In the genomic region with DNA sequence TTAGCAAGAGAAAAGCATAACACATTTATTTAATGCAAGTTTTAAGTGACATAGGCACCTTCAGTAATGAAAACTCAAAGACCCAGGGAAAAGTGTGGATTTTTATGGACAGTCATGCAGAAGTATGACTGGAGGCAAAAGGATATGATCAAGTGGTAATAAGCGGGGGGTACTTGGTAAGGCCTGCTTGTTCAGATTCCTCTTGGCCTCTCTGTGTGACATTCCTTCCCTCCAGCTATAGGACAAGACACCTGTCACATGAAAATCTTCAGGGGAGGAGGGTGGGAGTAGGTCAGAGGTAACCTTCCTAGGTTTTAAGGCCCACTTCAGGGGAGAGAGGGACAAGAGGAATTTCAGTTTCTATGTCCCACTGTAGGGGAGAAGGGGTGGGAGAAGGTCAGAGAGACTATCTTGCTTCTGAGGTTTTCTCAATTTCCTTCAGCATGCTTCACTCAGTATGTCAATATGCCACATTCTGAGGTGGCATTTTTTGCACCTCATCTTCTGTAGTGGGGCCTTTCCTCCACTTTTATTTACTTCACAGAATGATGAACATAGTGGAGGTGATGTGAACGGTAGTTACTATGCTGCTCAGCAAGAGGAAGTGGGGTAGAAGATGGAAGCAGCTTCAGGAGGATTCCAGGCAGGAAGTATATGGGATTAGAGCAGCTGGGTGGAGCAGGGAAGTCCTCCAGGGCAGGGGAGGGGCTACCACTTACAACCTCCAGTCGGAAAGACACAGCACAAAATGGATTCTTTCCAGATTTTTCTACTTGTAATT, we compare ENCODE assay signal across 10 cellular contexts.
DNase-seq lines count a peak whose midpoint lies in the region; ATAC-seq, FAIRE-seq and TF ChIP-seq lines count a peak whose summit lies in the region.
"Had no signal": no experiment of that assay in that cellular context is flagged by ENCODE, and none has a peak within 500 bp of the region (broad histone marks: within the 10 kb centered on the region; RNA-seq: fewer than 3 reads in every experiment).

No MANE protein-coding gene starts in this region.

- no peaks in the 10 kb centered on the region for H4K20me1 ChIP-seq in PC-3 (ENCODE audit: low read length)

- CTCF ChIA-PET in CD4-positive, alpha-beta T cell (lab: Charles Lee) = no interaction called here
- CTCF ChIA-PET in PC-3 (lab: Charles Lee) = no interaction called here
- CTCF ChIA-PET in activated CD4-positive, alpha-beta memory T cell treated with anti-CD3 and anti-CD28 coated beads, Interleukin-2, amount 10 ng/mL, durations not matched to agents 7 days and 5 days (lab: Charles Lee) = interaction anchor here (0.9 kb wide), 1 partner anchor 15 kb away, joined by 3 read pairs; no protein-coding TSS in a partner anchor

- H3F3A ChIP-seq in PC-3 (ENCODE audit: low read length, unreplicated experiment) = no peaks in the 10 kb centered on the region

- H3K4me3 ChIP-seq in PC-3 (ENCODE audit: low read length) = no peak overlapping the region

- BruUV-seq in PC-3 (replicated peaks; lab: Mats Ljungman, UMichigan) = no TSS peak

- no peak overlapping the region for H3K4me2 ChIP-seq in PC-3 (ENCODE audit: low read length)

- H3K9me2 ChIP-seq in PC-3 (replicated peaks; ENCODE audit: low read length) = 0 out of 2 replicates have a peak, but pooled peaks cover 4% of the 10 kb centered on the region

- DNase-seq in CD4-positive, alpha-beta T cell = no peak
- no peak for DNase-seq in GM19239 (ENCODE audit: insufficient read length, low spot score)
- DNase-seq in PC-3 = peak; percentile 16
- peak; percentile 24 for DNase-seq in left kidney (ENCODE audit: low read depth, low spot score)
- DNase-seq in NCI-H446 (lab: John Stamatoyannopoulos, UW) = no peak
- DNase-seq in stimulated activated naive CD8-positive, alpha-beta T cell treated with anti-CD3 and anti-CD28 coated beads, Interleukin-15, amount 100 ng/mL, for 72 hours = no peak
- DNase-seq in GM10266 (ENCODE audit: extremely low spot score) = no peak
- no peak for DNase-seq in activated CD4-positive, alpha-beta memory T cell treated with anti-CD3 and anti-CD28 coated beads, Interleukin-2, amount 10 ng/mL, durations not matched to agents 7 days and 5 days
- DNase-seq: NCI-H2171 had no signal

- no peaks in the 10 kb centered on the region for H3K27me3 ChIP-seq in CD4-positive, alpha-beta T cell (ENCODE audit: control insufficient read depth, insufficient read depth, low read length)
- H3K27me3 ChIP-seq in PC-3 (ENCODE audit: low read length) = no peaks in the 10 kb centered on the region

- no peaks in the 10 kb centered on the region for H3K36me3 ChIP-seq in PC-3 (ENCODE audit: low read depth, low read length)

- POLR2A ChIA-PET in CD4-positive, alpha-beta T cell (lab: Charles Lee) = no interaction called here
- POLR2A ChIA-PET in PC-3 (lab: Charles Lee; ENCODE audit: unreplicated experiment) = no interaction called here
- POLR2A ChIA-PET in activated CD4-positive, alpha-beta memory T cell treated with anti-CD3 and anti-CD28 coated beads, Interleukin-2, amount 10 ng/mL, durations not matched to agents 7 days and 5 days (lab: Charles Lee) = no interaction called here

- ATAC-seq in CD4-positive, alpha-beta T cell (ENCODE audit: poor library complexity) = no peak
- ATAC-seq in PC-3 = peak; percentile 79
- no peak for ATAC-seq in stimulated activated naive CD8-positive, alpha-beta T cell treated with anti-CD3 and anti-CD28 coated beads, Interleukin-15, amount 100 ng/mL, for 72 hours

- no peaks in the 10 kb centered on the region for H3K36me3 Mint-ChIP-seq in CD4-positive, alpha-beta T cell (ENCODE audit: low read depth)
- H3K36me3 Mint-ChIP-seq in activated CD4-positive, alpha-beta memory T cell treated with anti-CD3 and anti-CD28 coated beads, Interleukin-2, amount 10 ng/mL, durations not matched to agents 7 days and 5 days (ENCODE audit: low read depth) = no peaks in the 10 kb centered on the region
- H3K36me3 Mint-ChIP-seq: activated naive CD4-positive, alpha-beta T cell treated with anti-CD3 and anti-CD28 coated beads, Interleukin-2, amount 50 U/mL, for 24 hours had no signal

- peaks cover 5% of the 10 kb centered on the region; the same call in 1 of the 2 replicates for H3K4me1 ChIP-seq in PC-3 (ENCODE audit: insufficient read depth, low read length)

- no peaks in the 10 kb centered on the region for H3K9me3 Mint-ChIP-seq in CD4-positive, alpha-beta T cell
- no peaks in the 10 kb centered on the region for H3K9me3 Mint-ChIP-seq in stimulated activated naive CD8-positive, alpha-beta T cell treated with anti-CD3 and anti-CD28 coated beads, Interleukin-15, amount 100 ng/mL, for 72 hours
- no peaks in the 10 kb centered on the region for H3K9me3 Mint-ChIP-seq in activated CD4-positive, alpha-beta memory T cell treated with anti-CD3 and anti-CD28 coated beads, Interleukin-2, amount 10 ng/mL, durations not matched to agents 7 days and 5 days
- H3K9me3 Mint-ChIP-seq: activated naive CD4-positive, alpha-beta T cell treated with anti-CD3 and anti-CD28 coated beads, Interleukin-2, amount 50 U/mL, for 24 hours had no signal

- intact Hi-C loops in CD4-positive, alpha-beta T cell (cut with DNase I, micrococcal nuclease) = no loop called here
- intact Hi-C loops in PC-3 (cut with micrococcal nuclease) = no loop called here

- no peaks in the 10 kb centered on the region for H3K9me3 ChIP-seq in CD4-positive, alpha-beta T cell (ENCODE audit: control insufficient read depth, low read length)
- no peaks in the 10 kb centered on the region for H3K9me3 ChIP-seq in PC-3 (ENCODE audit: low read length)

- H3K4me3 Mint-ChIP-seq in CD4-positive, alpha-beta T cell = no peak overlapping the region
- H3K4me3 Mint-ChIP-seq in stimulated activated naive CD8-positive, alpha-beta T cell treated with anti-CD3 and anti-CD28 coated beads, Interleukin-15, amount 100 ng/mL, for 72 hours = no peak overlapping the region
- no peak overlapping the region for H3K4me3 Mint-ChIP-seq in activated CD4-positive, alpha-beta memory T cell treated with anti-CD3 and anti-CD28 coated beads, Interleukin-2, amount 10 ng/mL, durations not matched to agents 7 days and 5 days

- H3K4me1 Mint-ChIP-seq in CD4-positive, alpha-beta T cell (ENCODE audit: low read depth) = peaks cover 16% of the 10 kb centered on the region
- H3K4me1 Mint-ChIP-seq in stimulated activated naive CD8-positive, alpha-beta T cell treated with anti-CD3 and anti-CD28 coated beads, Interleukin-15, amount 100 ng/mL, for 72 hours = peaks cover 24% of the 10 kb centered on the region
- H3K4me1 Mint-ChIP-seq in activated CD4-positive, alpha-beta memory T cell treated with anti-CD3 and anti-CD28 coated beads, Interleukin-2, amount 10 ng/mL, durations not matched to agents 7 days and 5 days = peaks cover 20% of the 10 kb centered on the region

- no peaks in the 10 kb centered on the region for H3K79me2 ChIP-seq in PC-3 (ENCODE audit: low read length)

- H2AFZ ChIP-seq in PC-3 (ENCODE audit: low read length) = peak overlapping the region; percentile 5; the same call in 1 of the 2 replicates

- peak overlapping the region; percentile 64 for H3K27ac Mint-ChIP-seq in CD4-positive, alpha-beta T cell
- H3K27ac Mint-ChIP-seq in stimulated activated naive CD8-positive, alpha-beta T cell treated with anti-CD3 and anti-CD28 coated beads, Interleukin-15, amount 100 ng/mL, for 72 hours = peak overlapping the region in 1 of 2 donors; percentile 47
- H3K27ac Mint-ChIP-seq in activated CD4-positive, alpha-beta memory T cell treated with anti-CD3 and anti-CD28 coated beads, Interleukin-2, amount 10 ng/mL, durations not matched to agents 7 days and 5 days = no peak overlapping the region

- TF ChIP-seq CTCF in CD4-positive, alpha-beta T cell (IDR thresholded peaks at IDR 0.05) = no peak
- TF ChIP-seq CTCF in PC-3 (conservative IDR thresholded peaks at IDR 0.05; ENCODE audit: low read depth, low read length) (no peak), GM10266 (IDR thresholded peaks at IDR 0.05; ENCODE audit: control insufficient read depth, insufficient read depth, low read depth, missing control alignments) (no peak)

- no peak overlapping the region for H3K27ac ChIP-seq in CD4-positive, alpha-beta T cell (ENCODE audit: low read depth, low read length)
- H3K27ac ChIP-seq in PC-3 (ENCODE audit: low read length) = no peak overlapping the region

- H3K9ac ChIP-seq in PC-3 (ENCODE audit: low read length) = no peak overlapping the region

- H3K27me3 Mint-ChIP-seq in CD4-positive, alpha-beta T cell = no peaks in the 10 kb centered on the region
- no peaks in the 10 kb centered on the region for H3K27me3 Mint-ChIP-seq in stimulated activated naive CD8-positive, alpha-beta T cell treated with anti-CD3 and anti-CD28 coated beads, Interleukin-15, amount 100 ng/mL, for 72 hours
- no peaks in the 10 kb centered on the region for H3K27me3 Mint-ChIP-seq in activated CD4-positive, alpha-beta memory T cell treated with anti-CD3 and anti-CD28 coated beads, Interleukin-2, amount 10 ng/mL, durations not matched to agents 7 days and 5 days
- H3K27me3 Mint-ChIP-seq: activated naive CD4-positive, alpha-beta T cell treated with anti-CD3 and anti-CD28 coated beads, Interleukin-2, amount 50 U/mL, for 24 hours had no signal

- peak; percentile 40 for FAIRE-seq in GM19239 (lab: Jason Lieb, UNC)

Comparison
In these comparisons a context has a peak if more than half of its experiments do, and no peak if none do; other contexts are left out.
1. DNase-seq: peak in PC-3 (single experiment) and left kidney (single experiment); none in CD4-positive, alpha-beta T cell (0 of 10), GM19239 (single experiment), NCI-H446 (0 of 2), stimulated activated naive CD8-positive, alpha-beta T cell treated with anti-CD3 and anti-CD28 coated beads, Interleukin-15, amount 100 ng/mL, for 72 hours (0 of 2), GM10266 (single experiment) and activated CD4-positive, alpha-beta memory T cell treated with anti-CD3 and anti-CD28 coated beads, Interleukin-2, amount 10 ng/mL, durations not matched to agents 7 days and 5 days (single experiment).